In the genomic region with DNA sequence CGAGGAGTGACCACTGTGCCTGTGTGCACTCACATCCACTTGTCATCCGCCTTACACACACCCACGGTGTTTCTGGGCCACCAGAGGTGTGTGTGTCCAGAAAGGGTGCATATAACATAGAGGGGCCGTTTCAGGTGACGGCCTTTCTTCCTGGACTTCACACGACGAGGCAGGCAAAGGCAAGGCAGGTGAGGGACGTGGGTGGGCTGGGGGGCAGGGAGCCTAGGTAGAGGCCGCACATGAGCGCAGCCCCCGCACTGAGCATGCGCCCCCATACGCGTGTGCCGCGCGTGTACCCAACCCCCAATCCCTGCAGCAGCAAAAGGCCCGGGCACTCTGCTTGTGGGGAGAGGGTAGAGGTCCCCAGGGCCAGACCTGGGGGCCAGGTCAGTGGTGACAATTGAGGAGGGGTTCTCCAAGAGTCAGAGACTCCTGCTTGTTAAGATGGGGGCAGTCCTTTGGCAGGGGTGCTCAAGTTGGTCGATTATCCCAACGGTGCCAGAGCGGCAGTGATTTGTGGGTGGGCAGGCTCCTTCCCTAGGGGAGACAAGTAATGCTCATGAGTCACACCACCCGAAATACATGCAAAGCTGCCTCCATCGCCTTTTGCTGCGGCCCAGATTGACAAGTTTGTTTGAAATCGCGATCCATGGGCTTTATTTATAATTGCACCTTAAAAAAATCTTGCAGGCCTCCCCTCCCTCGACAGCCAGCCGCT, we compare ENCODE assay signal across 1 cellular context.
TF ChIP-seq lines count a peak whose summit lies in the region.

No MANE protein-coding gene starts in this region.

TF ChIP-seq in IMR-90, 13 proteins besides CTCF, POLR2A, EP300 and RAD21:
- no peak for TF ChIP-seq FOS (IDR thresholded peaks at IDR 0.05; ENCODE audit: low read depth, low read length)
- TF ChIP-seq RCOR1 (IDR thresholded peaks at IDR 0.05; ENCODE audit: insufficient replicate concordance, low read length) = no peak
- TF ChIP-seq, protein P1, sequence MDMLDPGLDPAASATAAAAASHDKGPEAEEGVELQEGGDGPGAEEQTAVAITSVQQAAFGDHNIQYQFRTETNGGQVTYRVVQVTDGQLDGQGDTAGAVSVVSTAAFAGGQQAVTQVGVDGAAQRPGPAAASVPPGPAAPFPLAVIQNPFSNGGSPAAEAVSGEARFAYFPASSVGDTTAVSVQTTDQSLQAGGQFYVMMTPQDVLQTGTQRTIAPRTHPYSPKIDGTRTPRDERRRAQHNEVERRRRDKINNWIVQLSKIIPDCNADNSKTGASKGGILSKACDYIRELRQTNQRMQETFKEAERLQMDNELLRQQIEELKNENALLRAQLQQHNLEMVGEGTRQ (IDR thresholded peaks at IDR 0.05; ENCODE audit: low read depth, low read length) = no peak
- TF ChIP-seq MAFK (IDR thresholded peaks at IDR 0.05; ENCODE audit: low read depth, low read length) = no peak
- TF ChIP-seq BHLHE40 (IDR thresholded peaks at IDR 0.05; ENCODE audit: low read depth, low read length) = no peak
- no peak for TF ChIP-seq MXI1 (IDR thresholded peaks at IDR 0.05; ENCODE audit: borderline replicate concordance, low read depth, low read length)
- no peak for TF ChIP-seq ELK1 (IDR thresholded peaks at IDR 0.05; ENCODE audit: borderline replicate concordance, low read depth, low read length)
- no peak for TF ChIP-seq SMC3 (IDR thresholded peaks at IDR 0.05; ENCODE audit: low read depth, low read length)
- no peak for TF ChIP-seq NFE2L2 (IDR thresholded peaks at IDR 0.05; ENCODE audit: low read depth, low read length)
- no peak for TF ChIP-seq CHD1 (IDR thresholded peaks at IDR 0.05; ENCODE audit: low read depth, low read length)
- TF ChIP-seq RFX5 (IDR thresholded peaks at IDR 0.05; ENCODE audit: low read depth, low read length) = no peak
- TF ChIP-seq CEBPB (IDR thresholded peaks at IDR 0.05; ENCODE audit: low read depth, low read length) = no peak
- TF ChIP-seq MAZ (IDR thresholded peaks at IDR 0.05; ENCODE audit: borderline replicate concordance, low read depth, low read length) = no peak
